Comparison of ENCODE assay signal across 1 cellular context in genomic region chr11:69178819-69179482, GRCh38.
TF ChIP-seq lines count a peak whose summit lies in the region.

No MANE protein-coding gene starts in this region.

TF ChIP-seq in HepG2, 621 proteins besides CTCF, POLR2A, EP300 and RAD21 (continued from another document):
- TF ChIP-seq ELK4 (CRISPR knock-in tag; IDR thresholded peaks at IDR 0.05; ENCODE audit: borderline replicate concordance) (no peak), NFYC (CRISPR knock-in tag; IDR thresholded peaks at IDR 0.05) (no peak), FIP1L1 (IDR thresholded peaks at IDR 0.05; ENCODE audit: borderline replicate concordance, insufficient read depth, low read depth, low read length) (no peak), ZFX (CRISPR knock-in tag; IDR thresholded peaks at IDR 0.05; ENCODE audit: low read depth) (0 out of 2 replicates have a peak, but pooled peaks have one; percentile 21), FOXA1 (IDR thresholded peaks at IDR 0.05) (no peak), FOXA1 (CRISPR knock-in tag; IDR thresholded peaks at IDR 0.05) (peak; percentile 85), FOXA3 (CRISPR knock-in tag; IDR thresholded peaks at IDR 0.05) (peak; percentile 64)
